23 cellular contexts compared by ENCODE assay signal in the genomic region with DNA sequence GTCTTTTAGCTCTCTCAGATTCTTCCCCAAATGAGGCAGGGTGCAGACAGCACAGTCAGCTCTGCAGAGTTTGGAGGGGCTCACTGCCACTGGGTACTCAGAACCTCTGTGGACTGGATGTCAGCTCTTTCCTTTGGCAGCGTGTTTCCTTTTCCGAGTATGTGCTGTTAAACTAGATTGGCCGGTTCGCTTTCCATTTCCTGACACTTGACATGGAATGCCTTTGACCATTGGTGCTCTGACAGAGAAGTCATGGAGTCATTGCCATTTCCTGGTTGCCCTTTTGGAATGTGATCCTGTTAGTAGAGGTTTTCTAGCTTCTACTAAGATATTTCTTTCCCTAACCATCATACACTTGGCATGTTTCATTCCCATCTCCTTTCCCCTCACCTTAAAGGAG.
DNase-seq lines count a peak whose midpoint lies in the region; FAIRE-seq and TF ChIP-seq lines count a peak whose summit lies in the region.
"Had no signal": no experiment of that assay in that cellular context is flagged by ENCODE, and none has a peak within 500 bp of the region (broad histone marks: within the 10 kb centered on the region; RNA-seq: fewer than 3 reads in every experiment).

No MANE protein-coding gene starts in this region.

- H3K36me3 Mint-ChIP-seq in HFFc6 (ENCODE audit: low read depth), result peaks cover 20% of the 10 kb centered on the region

- H3K9me3 ChIP-seq in SU-DHL-6 (ENCODE audit: insufficient read depth, low read length) (no peaks in the 10 kb centered on the region), esophagus squamous epithelium (no peaks in the 10 kb centered on the region), spleen (no peaks in the 10 kb centered on the region)
- H3K9me3 ChIP-seq: neutrophil, thoracic aorta had no signal

- peak overlapping the region; percentile 84 for H3K27ac ChIP-seq in SU-DHL-6 (ENCODE audit: low read depth, low read length)
- peak overlapping the region in 3 of 4 donors; percentile 36 to 61 (median 40) for H3K27ac ChIP-seq in esophagus squamous epithelium
- H3K27ac ChIP-seq in spleen, result peak overlapping the region in 5 of 8 donors; percentile 24 to 51 (median 31)
- H3K27ac ChIP-seq: hepatocyte, neutrophil, thoracic aorta had no signal

- H3F3A ChIP-seq in SU-DHL-6 (ENCODE audit: insufficient read depth), result peaks cover 93% of the 10 kb centered on the region

- H3K27me3 ChIP-seq in SU-DHL-6 (ENCODE audit: low read length) (no peaks in the 10 kb centered on the region), esophagus squamous epithelium (no peaks in the 10 kb centered on the region), spleen (replicated peaks in 1 of 7) (no peaks in the 10 kb centered on the region)
- H3K27me3 ChIP-seq: hepatocyte, neutrophil had no signal

- TF ChIP-seq POLR2A in esophagus squamous epithelium (IDR thresholded peaks at IDR 0.05), result no peak
- no peak for TF ChIP-seq POLR2A in spleen (IDR thresholded peaks at IDR 0.05)

- peaks cover 13 to 56% (median 15%) of the 10 kb centered on the region in 3 donors for H3K4me1 ChIP-seq in esophagus squamous epithelium
- H3K4me1 ChIP-seq in spleen, result peaks cover 34 to 93% (median 56%) of the 10 kb centered on the region in 6 donors

- no peak for FAIRE-seq in RCC 7860 (lab: Jason Lieb, UNC)
- FAIRE-seq: GM12892, small intestine had no signal

- H3K79me2 ChIP-seq in SU-DHL-6 (ENCODE audit: insufficient read depth, low read length), result peaks cover 26% of the 10 kb centered on the region
- H3K79me2 ChIP-seq: hepatocyte had no signal

- no peaks in the 10 kb centered on the region for H3K9me2 ChIP-seq in SU-DHL-6 (replicated peaks; ENCODE audit: insufficient read depth, low read length)

- no peak overlapping the region for H3K4me2 ChIP-seq in SU-DHL-6 (ENCODE audit: low read depth, low read length, poor library complexity, severe bottlenecking)
- H3K4me2 ChIP-seq: hepatocyte had no signal

- H3K4me3 ChIP-seq in SU-DHL-6 (ENCODE audit: insufficient read depth, low read length, poor library complexity, severe bottlenecking), result no peak overlapping the region
- H3K4me3 ChIP-seq in esophagus squamous epithelium, result no peak overlapping the region
- H3K4me3 ChIP-seq in spleen, result no peak overlapping the region
- H3K4me3 ChIP-seq: hepatocyte, thoracic aorta had no signal

- H3K27me3 Mint-ChIP-seq in HFFc6 (ENCODE audit: insufficient read depth), result peaks cover 2% of the 10 kb centered on the region
- H3K27me3 Mint-ChIP-seq: dendritic cell treated with granulocyte-macrophage colony-stimulating factor and Interleukin-4, amounts not matched to agents 40 ng/mL and 50 ng/mL, for 4 days had no signal

- H3K27ac Mint-ChIP-seq in HFFc6, result peak overlapping the region; percentile 27
- H3K27ac Mint-ChIP-seq: dendritic cell treated with granulocyte-macrophage colony-stimulating factor and Interleukin-4, amounts not matched to agents 40 ng/mL and 50 ng/mL, for 4 days had no signal

- TF ChIP-seq CTCF in HFFc6 (IDR thresholded peaks at IDR 0.05), result no peak
- no peak for TF ChIP-seq CTCF in SU-DHL-6 (IDR thresholded peaks at IDR 0.05; ENCODE audit: insufficient read depth, low read length, poor library complexity, severe bottlenecking)
- TF ChIP-seq CTCF in esophagus squamous epithelium (IDR thresholded peaks at IDR 0.05), result no peak
- no peak for TF ChIP-seq CTCF in spleen (IDR thresholded peaks at IDR 0.05 in 8 of 11, conservative IDR thresholded peaks at IDR 0.05 in 3 of 11)

- H3K36me3 ChIP-seq in SU-DHL-6 (ENCODE audit: low read length) (peaks cover 61% of the 10 kb centered on the region), esophagus squamous epithelium (peaks cover 0 to 41% (median 7%) of the 10 kb centered on the region in 3 donors), spleen (peaks cover 0 to 71% (median 26%) of the 10 kb centered on the region in 6 donors)

- intact Hi-C loops in esophagus squamous epithelium (cut with DNase I), result loop anchor here (10.0 kb wide), 1 partner anchor 574 kb away; no protein-coding TSS in a partner anchor
- intact Hi-C loops in spleen (cut with DNase I; ENCODE audit: low total_unique reads), result loop anchor here (10.0 kb wide), 1 partner anchor 224 kb away; no protein-coding TSS in a partner anchor

- no peaks in the 10 kb centered on the region for H3K9me3 Mint-ChIP-seq in HFFc6
- H3K9me3 Mint-ChIP-seq: dendritic cell treated with granulocyte-macrophage colony-stimulating factor and Interleukin-4, amounts not matched to agents 40 ng/mL and 50 ng/mL, for 4 days had no signal

- H3K4me3 Mint-ChIP-seq in HFFc6, result no peak overlapping the region
- H3K4me3 Mint-ChIP-seq: dendritic cell treated with granulocyte-macrophage colony-stimulating factor and Interleukin-4, amounts not matched to agents 40 ng/mL and 50 ng/mL, for 4 days had no signal

- peaks cover 65% of the 10 kb centered on the region for H3K4me1 Mint-ChIP-seq in HFFc6 (ENCODE audit: low read depth)

- no peaks in the 10 kb centered on the region for H4K20me1 ChIP-seq in SU-DHL-6 (ENCODE audit: low read depth, low read length)

- DNase-seq in HFFc6 (no peak), esophagus squamous epithelium (lab: John Stamatoyannopoulos, UW) (no peak), spleen (no peak), medulla oblongata (ENCODE audit: extremely low spot score) (no peak), iPS-NIHi7 (ENCODE audit: extremely low spot score) (no peak), RCC 7860 (ENCODE audit: low spot score) (no peak)
- DNase-seq: activated naive CD4-positive, alpha-beta T cell treated with anti-CD3 and anti-CD28 coated beads, Interleukin-2, amount 50 U/mL, for 16 hours; activated T-cell treated with anti-CD3 and anti-CD28 coated beads, Interleukin-2, amount 50 U/mL, for 48 hours; anterior cingulate cortex; DMS79 treated with DMSO at 0.1 percent for 48 hours; foreskin melanocyte; NCI-H1436 treated with DMSO at 0.1 percent for 48 hours; NCI-H2171; NCI-H526; small intestine; stimulated activated naive CD4-positive, alpha-beta T cell treated with Interleukin-2 at 50 U/mL for 16 hours; SW 1271 had no signal

- no peak overlapping the region for H2AFZ ChIP-seq in SU-DHL-6 (ENCODE audit: low read depth, low read length, severe bottlenecking)
- H2AFZ ChIP-seq: hepatocyte had no signal

- 57 to 61% methylated on average over 4 of the region's 4 CpGs for WGBS in esophagus squamous epithelium, 2 donors
- WGBS in spleen, 5 donors, result 60 to 92% (median 74%) methylated on average over 4 of the region's 4 CpGs

- H3K9ac ChIP-seq in SU-DHL-6 (ENCODE audit: low read length), result no peak overlapping the region

Comparison
In these comparisons a context has a peak if more than half of its experiments do, and no peak if none do; other contexts are left out.
1. H3K27ac ChIP-seq: peak in every context shown above with its lines; median percentile 84 in SU-DHL-6; 40 in esophagus squamous epithelium; 31 in spleen.